ENCODE assay signal across 1 cellular context in genomic region chr11:115214644-115215305, GRCh38.
TF ChIP-seq lines count a peak whose summit lies in the region.

No MANE protein-coding gene starts in this region.

TF ChIP-seq in WTC11, 78 proteins besides CTCF, POLR2A, EP300 and RAD21 (continued from another document):
- TF ChIP-seq MLX (CRISPR knock-in tag; IDR thresholded peaks at IDR 0.05) (no peak), MXD4 (CRISPR knock-in tag; IDR thresholded peaks at IDR 0.05; ENCODE audit: borderline replicate concordance) (no peak), MAX (CRISPR knock-in tag; IDR thresholded peaks at IDR 0.05) (no peak), KAT7 (CRISPR knock-in tag; IDR thresholded peaks at IDR 0.05; ENCODE audit: borderline replicate concordance) (no peak)
